In genomic region chr6:134527108-134527787, GRCh38 we compare ENCODE assay signal across 20 cellular contexts.
"Had no signal": no experiment of that assay in that cellular context is flagged by ENCODE, and none has a peak within 500 bp of the region (broad histone marks: within the 10 kb centered on the region; RNA-seq: fewer than 3 reads in every experiment).

No MANE protein-coding gene starts in this region.

- H3K4me1 ChIP-seq: sigmoid colon had no signal

- H3K27me3 Mint-ChIP-seq: activated T-helper 17 cell treated with anti-CD3 and anti-CD28 coated beads, Interleukin-2, amount 50 U/mL, for 72 hours had no signal

- H3K4me3 Mint-ChIP-seq: activated CD8-positive, alpha-beta T cell treated with anti-CD3 and anti-CD28 coated beads, Interleukin-2, amount 10 ng/mL, durations not matched to agents 7 days and 5 days; activated T-helper 17 cell treated with anti-CD3 and anti-CD28 coated beads, Interleukin-2, amount 50 U/mL, for 72 hours; brain had no signal

- H3K27ac ChIP-seq: esophagus muscularis mucosa, sigmoid colon, thoracic aorta, upper lobe of left lung had no signal

- ATAC-seq: activated CD8-positive, alpha-beta T cell treated with anti-CD3 and anti-CD28 coated beads, Interleukin-2, amount 10 ng/mL, durations not matched to agents 7 days and 5 days; activated naive CD4-positive, alpha-beta T cell treated with anti-CD3 and anti-CD28 coated beads, Interleukin-2, amount 50 U/mL, for 72 hours; activated T-helper 17 cell treated with anti-CD3 and anti-CD28 coated beads, Interleukin-2, amount 50 U/mL, for 72 hours had no signal

- H3K27me3 ChIP-seq: esophagus muscularis mucosa, sigmoid colon, upper lobe of left lung had no signal

- H3K9me3 Mint-ChIP-seq: activated T-helper 17 cell treated with anti-CD3 and anti-CD28 coated beads, Interleukin-2, amount 50 U/mL, for 72 hours; brain had no signal

- H3K36me3 ChIP-seq: esophagus muscularis mucosa, sigmoid colon, thoracic aorta, upper lobe of left lung had no signal

- H3K27ac Mint-ChIP-seq: activated CD8-positive, alpha-beta T cell treated with anti-CD3 and anti-CD28 coated beads, Interleukin-2, amount 10 ng/mL, durations not matched to agents 7 days and 5 days; activated T-helper 17 cell treated with anti-CD3 and anti-CD28 coated beads, Interleukin-2, amount 50 U/mL, for 72 hours; brain had no signal

- DNase-seq: activated CD4-positive, alpha-beta T cell treated with anti-CD3 and anti-CD28 coated beads for 1 hour; activated CD4-positive, alpha-beta T cell treated with anti-CD3 and anti-CD28 coated beads, Interleukin-2, amount 50 U/mL, for 1 hour; activated CD8-positive, alpha-beta T cell treated with anti-CD3 and anti-CD28 coated beads, Interleukin-2, amount 10 ng/mL, durations not matched to agents 7 days and 5 days; activated T-cell treated with anti-CD3 and anti-CD28 coated beads, Interleukin-2, amount 50 U/mL, for 1 hour; aorta; central memory CD4-positive, alpha-beta T cell; dermis blood vessel endothelial cell; effector CD8-positive, alpha-beta T cell; hippocampal formation; occipital lobe; retina; sigmoid colon; stimulated activated CD4-positive, alpha-beta T cell treated with anti-CD3 and anti-CD28 coated beads, Interleukin-4, amount 100 ng/mL, for 1 hour; stimulated activated naive CD4-positive, alpha-beta T cell treated with Interleukin-2 at 50 U/mL for 16 hours; upper lobe of left lung had no signal

- H3K9me3 ChIP-seq: esophagus muscularis mucosa, sigmoid colon, thoracic aorta, upper lobe of left lung had no signal

- H3K4me3 ChIP-seq: esophagus muscularis mucosa, sigmoid colon, thoracic aorta, upper lobe of left lung had no signal

- H3K36me3 Mint-ChIP-seq: brain had no signal
